In the genomic region with DNA sequence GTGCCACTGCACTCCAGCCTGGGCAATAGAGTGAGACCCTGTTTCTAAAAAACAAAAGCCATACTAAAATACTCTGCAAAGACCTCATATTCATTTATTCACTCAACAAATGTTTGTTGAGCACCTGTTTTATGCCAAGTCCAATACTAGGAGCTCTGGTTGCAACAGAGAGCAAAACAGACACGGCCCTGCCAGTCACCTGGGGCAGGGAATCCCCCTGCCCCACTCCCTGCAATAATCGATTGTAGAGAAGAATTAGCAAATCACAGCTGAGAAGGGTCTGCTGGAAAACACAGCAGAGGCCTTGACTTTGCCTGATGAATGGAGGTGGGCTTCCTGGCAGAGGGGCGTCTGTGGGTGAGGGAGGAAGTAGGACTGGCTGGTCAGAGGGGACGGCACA, we compare ENCODE assay signal across 23 cellular contexts. TPM values are rescaled to one million over a fixed set of nuclear protein-coding genes. Genes with fewer than 3 reads are reported as not detected.
DNase-seq lines count a peak whose midpoint lies in the region; ATAC-seq and TF ChIP-seq lines count a peak whose summit lies in the region.
"Had no signal": no experiment of that assay in that cellular context is flagged by ENCODE, and none has a peak within 500 bp of the region (broad histone marks: within the 10 kb centered on the region; RNA-seq: fewer than 3 reads in every experiment).

No MANE protein-coding gene starts in this region.

- no peak overlapping the region for H2AFZ ChIP-seq in trophoblast cell (ENCODE audit: insufficient read depth, low read length, poor library complexity)

- WGBS in trophoblast cell (ENCODE audit: extremely low coverage, insufficient coverage, insufficient read length): no CpG with 5 or more reads among the region's 4 CpGs
- 69% methylated on average over 4 of the region's 4 CpGs for WGBS in prostate gland

- intact Hi-C loops in prostate gland (cut with DNase I): no loop called here

- H2BK5ac ChIP-seq in trophoblast cell (ENCODE audit: low read depth, low read length, poor library complexity): peak overlapping the region; percentile 32

- H3K27me3 ChIP-seq in trophoblast cell (ENCODE audit: insufficient read depth, low read length): no peaks in the 10 kb centered on the region
- peaks cover 2% of the 10 kb centered on the region for H3K27me3 ChIP-seq in prostate gland (replicated peaks; ENCODE audit: insufficient read depth)

- peak overlapping the region; percentile 82 for H4K91ac ChIP-seq in trophoblast cell (ENCODE audit: low read depth, low read length)

- H3K36me3 ChIP-seq in HEK293 (ENCODE audit: control insufficient read depth in 2 of 2, insufficient read depth in 1 of 2, low read length in 2 of 2) (no peaks in the 10 kb centered on the region), trophoblast cell (ENCODE audit: control insufficient read depth in 1 of 2, insufficient read depth in 2 of 2, low read length in 2 of 2) (no peaks in the 10 kb centered on the region), prostate gland (no peaks in the 10 kb centered on the region)
- H3K36me3 ChIP-seq: BE2C had no signal

- POLR2A ChIA-PET in activated CD4-positive, alpha-beta T cell treated with anti-CD3 and anti-CD28 coated beads, Interleukin-2, amount 10 ng/mL, durations not matched to agents 7 days and 5 days (lab: Charles Lee): no interaction called here
- POLR2A ChIA-PET in HEK293 (lab: Yijun Ruan, JAX): no interaction called here

- H3K4me3 ChIP-seq in HEK293 (ENCODE audit: low read depth, low read length) (no peak overlapping the region), trophoblast cell (ENCODE audit: low read depth, low read length) (no peak overlapping the region), prostate gland (no peak overlapping the region)

- peaks cover 32% of the 10 kb centered on the region for H3K4me1 Mint-ChIP-seq in activated CD4-positive, alpha-beta T cell treated with anti-CD3 and anti-CD28 coated beads, Interleukin-2, amount 10 ng/mL, durations not matched to agents 7 days and 5 days
- H3K4me1 Mint-ChIP-seq in activated naive CD8-positive, alpha-beta T cell treated with anti-CD3 and anti-CD28 coated beads for 36 hours: peaks cover 60% of the 10 kb centered on the region

- no peaks in the 10 kb centered on the region for H3K9me3 Mint-ChIP-seq in activated CD4-positive, alpha-beta T cell treated with anti-CD3 and anti-CD28 coated beads, Interleukin-2, amount 10 ng/mL, durations not matched to agents 7 days and 5 days
- no peaks in the 10 kb centered on the region for H3K9me3 Mint-ChIP-seq in activated naive CD8-positive, alpha-beta T cell treated with anti-CD3 and anti-CD28 coated beads for 36 hours
- H3K9me3 Mint-ChIP-seq: CD8-positive, alpha-beta memory T cell had no signal

- TF ChIP-seq POLR2A in prostate gland (IDR thresholded peaks at IDR 0.05): no peak

- ATAC-seq in GM19452 (IDR thresholded peaks at IDR 0.05; ENCODE audit: unreplicated experiment): no peak
- ATAC-seq: HCT116 had no signal

- CTCF ChIA-PET in activated CD4-positive, alpha-beta T cell treated with anti-CD3 and anti-CD28 coated beads, Interleukin-2, amount 10 ng/mL, durations not matched to agents 7 days and 5 days (lab: Charles Lee): interaction anchor here (0.7 kb wide), 1 partner anchor 14 kb away, joined by 3 read pairs; no protein-coding TSS in a partner anchor
- CTCF ChIA-PET in HEK293 (lab: Yijun Ruan, JAX): interaction anchor here (0.7 to 1.2 kb wide), 3 partner anchors 97 to 129 kb away, joined by 3 to 5 read pairs (median 3); no protein-coding TSS in a partner anchor

- no peak overlapping the region for H3K4me3 Mint-ChIP-seq in activated CD4-positive, alpha-beta T cell treated with anti-CD3 and anti-CD28 coated beads, Interleukin-2, amount 10 ng/mL, durations not matched to agents 7 days and 5 days
- H3K4me3 Mint-ChIP-seq in activated naive CD8-positive, alpha-beta T cell treated with anti-CD3 and anti-CD28 coated beads for 36 hours: no peak overlapping the region

- TF ChIP-seq CTCF in HEK293 (tag by site-specific recombination; IDR thresholded peaks at IDR 0.05) (no peak), prostate gland (IDR thresholded peaks at IDR 0.05) (no peak)

- H3K9me3 ChIP-seq in HEK293 (ENCODE audit: control insufficient read depth, insufficient read depth, low read depth, low read length) (no peaks in the 10 kb centered on the region), trophoblast cell (ENCODE audit: insufficient read depth, low read depth, low read length) (no peaks in the 10 kb centered on the region), prostate gland (no peaks in the 10 kb centered on the region)
- H3K9me3 ChIP-seq: BE2C had no signal

- no peak overlapping the region for H3K9ac ChIP-seq in trophoblast cell (ENCODE audit: low read length)

- DNase-seq in activated CD4-positive, alpha-beta T cell treated with anti-CD3 and anti-CD28 coated beads, Interleukin-2, amount 10 ng/mL, durations not matched to agents 7 days and 5 days: no peak
- DNase-seq in activated CD4-positive, alpha-beta T cell treated with anti-CD3 and anti-CD28 coated beads for 48 hours: no peak
- DNase-seq in activated naive CD8-positive, alpha-beta T cell treated with anti-CD3 and anti-CD28 coated beads for 36 hours: no peak
- DNase-seq in trophoblast cell: no peak
- DNase-seq in NCI-H2107 (lab: John Stamatoyannopoulos, UW): no peak
- no peak for DNase-seq in prostate gland (ENCODE audit: low spot score)
- DNase-seq: BE2C; CD8-positive, alpha-beta memory T cell; DND-41; GDM1; NCI-H1417 treated with DMSO at 0.1 percent for 48 hours; NCI-H1930; NCI-H2171; NCI-H446; NCI-H69; RPMI8226; SIG-M5 had no signal

- H3K27ac ChIP-seq in HEK293 (ENCODE audit: extremely low read depth, low read depth, low read length) (no peak overlapping the region), trophoblast cell (ENCODE audit: low read depth, low read length) (no peak overlapping the region), prostate gland (no peak overlapping the region)
- H3K27ac ChIP-seq: 22Rv1, HL-60 had no signal

- H3K79me1 ChIP-seq in trophoblast cell (ENCODE audit: low read length): peaks cover 14% of the 10 kb centered on the region

- H3K4ac ChIP-seq in trophoblast cell (ENCODE audit: low read depth, low read length): peak overlapping the region; percentile 1

- no peak overlapping the region for H3K23ac ChIP-seq in trophoblast cell (ENCODE audit: low read length)

- peak overlapping the region; percentile 71 for H3K18ac ChIP-seq in trophoblast cell (ENCODE audit: low read length)

- H2BK120ac ChIP-seq in trophoblast cell (ENCODE audit: insufficient read depth, low read length, poor library complexity): peak overlapping the region; percentile 72

- H3K79me2 ChIP-seq in trophoblast cell (ENCODE audit: control insufficient read depth, insufficient read depth, low read length, poor library complexity): no peaks in the 10 kb centered on the region

- H2BK12ac ChIP-seq in trophoblast cell (ENCODE audit: low read length): peak overlapping the region; percentile 39

- H3K36me3 Mint-ChIP-seq in activated CD4-positive, alpha-beta T cell treated with anti-CD3 and anti-CD28 coated beads, Interleukin-2, amount 10 ng/mL, durations not matched to agents 7 days and 5 days (ENCODE audit: low read depth): no peaks in the 10 kb centered on the region
- peaks cover 7% of the 10 kb centered on the region for H3K36me3 Mint-ChIP-seq in activated naive CD8-positive, alpha-beta T cell treated with anti-CD3 and anti-CD28 coated beads for 36 hours
- H3K36me3 Mint-ChIP-seq: CD8-positive, alpha-beta memory T cell had no signal

- H2AK5ac ChIP-seq in trophoblast cell (ENCODE audit: low read length): no peak overlapping the region

- peaks cover 12% of the 10 kb centered on the region for H3K27me3 Mint-ChIP-seq in activated CD4-positive, alpha-beta T cell treated with anti-CD3 and anti-CD28 coated beads, Interleukin-2, amount 10 ng/mL, durations not matched to agents 7 days and 5 days
- no peaks in the 10 kb centered on the region for H3K27me3 Mint-ChIP-seq in activated naive CD8-positive, alpha-beta T cell treated with anti-CD3 and anti-CD28 coated beads for 36 hours

- no peak overlapping the region for H3K4me2 ChIP-seq in trophoblast cell (ENCODE audit: low read length)

- H3K4me1 ChIP-seq in HEK293 (ENCODE audit: control insufficient read depth, insufficient read depth, low read length): no peaks in the 10 kb centered on the region
- H3K4me1 ChIP-seq in trophoblast cell (ENCODE audit: control insufficient read depth in 1 of 2, insufficient read depth in 2 of 2, low read length in 2 of 2): peaks cover 13 to 16% of the 10 kb centered on the region in 2 experiments
- no peaks in the 10 kb centered on the region for H3K4me1 ChIP-seq in prostate gland (replicated peaks)
- H3K4me1 ChIP-seq: BE2C had no signal

- H4K12ac ChIP-seq in trophoblast cell (ENCODE audit: low read depth, low read length): no peak overlapping the region

- peak overlapping the region; percentile 46 for H3K14ac ChIP-seq in trophoblast cell (ENCODE audit: low read length)

- peak overlapping the region; percentile 6 for H3K27ac Mint-ChIP-seq in activated CD4-positive, alpha-beta T cell treated with anti-CD3 and anti-CD28 coated beads, Interleukin-2, amount 10 ng/mL, durations not matched to agents 7 days and 5 days
- peak overlapping the region; percentile 34 for H3K27ac Mint-ChIP-seq in activated naive CD8-positive, alpha-beta T cell treated with anti-CD3 and anti-CD28 coated beads for 36 hours

- H4K8ac ChIP-seq in trophoblast cell (ENCODE audit: low read depth, low read length): peak overlapping the region; percentile 27

TF ChIP-seq in HEK293, 187 proteins besides CTCF, POLR2A, EP300 and RAD21:
- TF ChIP-seq, protein P1, sequence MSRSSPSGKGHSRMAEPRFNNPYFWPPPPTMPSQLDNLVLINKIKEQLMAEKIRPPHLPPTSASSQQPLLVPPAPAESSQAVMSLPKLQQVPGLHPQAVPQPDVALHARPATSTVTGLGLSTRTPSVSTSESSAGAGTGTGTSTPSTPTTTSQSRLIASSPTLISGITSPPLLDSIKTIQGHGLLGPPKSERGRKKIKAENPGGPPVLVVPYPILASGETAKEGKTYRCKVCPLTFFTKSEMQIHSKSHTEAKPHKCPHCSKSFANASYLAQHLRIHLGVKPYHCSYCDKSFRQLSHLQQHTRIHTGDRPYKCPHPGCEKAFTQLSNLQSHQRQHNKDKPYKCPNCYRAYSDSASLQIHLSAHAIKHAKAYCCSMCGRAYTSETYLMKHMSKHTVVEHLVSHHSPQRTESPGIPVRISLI (tag by site-specific recombination; IDR thresholded peaks at IDR 0.05): no peak
- TF ChIP-seq ZNF274 (IDR thresholded peaks at IDR 0.05; ENCODE audit: low read length) (no peak), ZNF274 (tag by site-specific recombination; IDR thresholded peaks at IDR 0.05; ENCODE audit: borderline replicate concordance) (no peak), ZNF121 (tag by site-specific recombination; IDR thresholded peaks at IDR 0.05) (0 out of 2 replicates have a peak, but pooled peaks have one; percentile 5)

RNA-seq across cellular contexts. Expression of a gene that starts 50.8 kb away (rescaled TPM):
- total RNA-seq in activated CD4-positive, alpha-beta T cell treated with anti-CD3 and anti-CD28 coated beads, Interleukin-2, amount 10 ng/mL, durations not matched to agents 7 days and 5 days: 10 to 100 TPM; 11.6 to 14.7 TPM
- total RNA-seq in activated naive CD8-positive, alpha-beta T cell treated with anti-CD3 and anti-CD28 coated beads for 36 hours: 100 to 1,000 TPM; 230 to 234 TPM
- 4.1 and 4.2 TPM in 2 replicates for polyA plus RNA-seq in trophoblast cell (2013)
- total RNA-seq in prostate gland: 10 to 100 TPM in 1 of 2 donors, 1 to 10 TPM in 1; 1.8 to 21.2 TPM
- polyA plus RNA-seq: AG04450 had no signal

Comparison
In these comparisons a context has a peak if more than half of its experiments do, and no peak if none do; other contexts are left out.
1. RNA of a gene that starts 50.8 kb away (total RNA-seq): 230 to 234 TPM in activated naive CD8-positive, alpha-beta T cell treated with anti-CD3 and anti-CD28 coated beads for 36 hours; 1.8 to 21.2 TPM in prostate gland and 11.6 to 14.7 TPM in activated CD4-positive, alpha-beta T cell treated with anti-CD3 and anti-CD28 coated beads, Interleukin-2, amount 10 ng/mL, durations not matched to agents 7 days and 5 days; every median in the first group is over 10 times any median in the second.